1 cellular context compared by ENCODE assay signal in genomic region chr1:15430787-15431570, GRCh38.
TF ChIP-seq lines count a peak whose summit lies in the region.

No MANE protein-coding gene starts in this region.

TF ChIP-seq in endothelial cell of umbilical vein, 7 proteins besides CTCF, POLR2A, EP300 and RAD21 (continued from another document):
- TF ChIP-seq POLR2AphosphoS5 (IDR thresholded peaks at IDR 0.05; ENCODE audit: insufficient read depth, low read depth, low read length), result no peak
- TF ChIP-seq FOS (IDR thresholded peaks at IDR 0.05; ENCODE audit: borderline replicate concordance, insufficient read depth, low read length), result no peak
- TF ChIP-seq, protein P1, sequence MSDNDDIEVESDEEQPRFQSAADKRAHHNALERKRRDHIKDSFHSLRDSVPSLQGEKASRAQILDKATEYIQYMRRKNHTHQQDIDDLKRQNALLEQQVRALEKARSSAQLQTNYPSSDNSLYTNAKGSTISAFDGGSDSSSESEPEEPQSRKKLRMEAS (IDR thresholded peaks at IDR 0.05; ENCODE audit: insufficient read depth, insufficient read length), result no peak
- TF ChIP-seq MYC (IDR thresholded peaks at IDR 0.05; ENCODE audit: low read depth, low read length), result no peak
